9 cellular contexts compared by ENCODE assay signal in the genomic region with DNA sequence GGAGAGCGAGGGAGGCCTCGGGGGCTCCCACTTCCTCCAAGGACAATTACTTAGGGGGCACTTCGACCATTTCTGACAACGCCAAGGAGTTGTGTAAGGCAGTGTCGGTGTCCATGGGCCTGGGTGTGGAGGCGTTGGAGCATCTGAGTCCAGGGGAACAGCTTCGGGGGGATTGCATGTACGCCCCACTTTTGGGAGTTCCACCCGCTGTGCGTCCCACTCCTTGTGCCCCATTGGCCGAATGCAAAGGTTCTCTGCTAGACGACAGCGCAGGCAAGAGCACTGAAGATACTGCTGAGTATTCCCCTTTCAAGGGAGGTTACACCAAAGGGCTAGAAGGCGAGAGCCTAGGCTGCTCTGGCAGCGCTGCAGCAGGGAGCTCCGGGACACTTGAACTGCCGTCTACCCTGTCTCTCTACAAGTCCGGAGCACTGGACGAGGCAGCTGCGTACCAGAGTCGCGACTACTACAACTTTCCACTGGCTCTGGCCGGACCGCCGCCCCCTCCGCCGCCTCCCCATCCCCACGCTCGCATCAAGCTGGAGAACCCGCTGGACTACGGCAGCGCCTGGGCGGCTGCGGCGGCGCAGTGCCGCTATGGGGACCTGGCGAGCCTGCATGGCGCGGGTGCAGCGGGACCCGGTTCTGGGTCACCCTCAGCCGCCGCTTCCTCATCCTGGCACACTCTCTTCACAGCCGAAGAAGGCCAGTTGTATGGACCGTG. TPM values are rescaled to one million over a fixed set of nuclear protein-coding genes. Genes with fewer than 3 reads are reported as not detected.
DNase-seq lines count a peak whose midpoint lies in the region; ATAC-seq and TF ChIP-seq lines count a peak whose summit lies in the region.
"Had no signal": no experiment of that assay in that cellular context is flagged by ENCODE, and none has a peak within 500 bp of the region (broad histone marks: within the 10 kb centered on the region; RNA-seq: fewer than 3 reads in every experiment).

No MANE protein-coding gene starts in this region.

- CTCF ChIA-PET in Caco-2 (lab: Charles Lee), result interaction anchor here (0.6 kb wide), 1 partner anchor 1086 kb away, joined by 3 read pairs; no protein-coding TSS in a partner anchor

- H2AFZ ChIP-seq in GM23338, result no peak overlapping the region

- TF ChIP-seq CTCF in GM23338 (conservative IDR thresholded peaks at IDR 0.05; ENCODE audit: low read depth in 2 of 2), result no peak
- TF ChIP-seq CTCF in VCaP (conservative IDR thresholded peaks at IDR 0.05), result no peak
- TF ChIP-seq CTCF in Caco-2 (IDR thresholded peaks at IDR 0.05; ENCODE audit: insufficient read depth in 1 of 2, low read depth in 1 of 2, low read length in 1 of 2, severe bottlenecking in 1 of 2, unreplicated experiment in 1 of 2), result no peak

- peaks cover 24% of the 10 kb centered on the region for H3K4me1 ChIP-seq in GM23338 (ENCODE audit: insufficient read depth)
- H3K4me1 ChIP-seq in right cardiac atrium (ENCODE audit: control insufficient read depth, insufficient read depth, low read length), result no peaks in the 10 kb centered on the region
- H3K4me1 ChIP-seq in Caco-2, result no peaks in the 10 kb centered on the region

- H3K9me3 ChIP-seq in right cardiac atrium (ENCODE audit: control insufficient read depth, low read length) (no peaks in the 10 kb centered on the region), Caco-2 (no peaks in the 10 kb centered on the region)

- H3K36me3 ChIP-seq in GM23338 (ENCODE audit: insufficient read depth) (no peaks in the 10 kb centered on the region), Caco-2 (ENCODE audit: control insufficient read depth, insufficient read depth, low read length) (no peaks in the 10 kb centered on the region)

- H3K9me2 ChIP-seq in GM23338 (ENCODE audit: insufficient read depth), result no peaks in the 10 kb centered on the region

- DNase-seq in GM23338 (ENCODE audit: low spot score) (peak; percentile 26), right cardiac atrium (peak; percentile 44 to 72 (median 66)), sciatic nerve (ENCODE audit: low spot score) (peak; percentile 57), iPS-NIHi7 (ENCODE audit: extremely low spot score) (no peak), Caco-2 (no peak)
- DNase-seq: naive B cell had no signal

- BruUV-seq in Caco-2 (replicated peaks; lab: Mats Ljungman, UMichigan), result no TSS peak

- H3K9me3 Mint-ChIP-seq in GM23338 (no peaks in the 10 kb centered on the region), Caco-2 (ENCODE audit: unreplicated experiment) (no peaks in the 10 kb centered on the region)
- no peaks in the 10 kb centered on the region for H3K9me3 Mint-ChIP-seq in stimulated activated memory B cell treated with anti-CD40 and anti-IgM and Interleukin-4, amounts not matched to agents 10 μg/mL and 1 μg/mL and 100 μg/mL, for 72 hours

- ATAC-seq in GM23338 (peak; percentile 17), right cardiac atrium (peak; percentile 54 to 63), sciatic nerve (peak; percentile 55), HG03342 (IDR thresholded peaks at IDR 0.05; ENCODE audit: unreplicated experiment) (no peak)
- ATAC-seq in stimulated activated memory B cell treated with anti-CD40 and anti-IgM and Interleukin-4, amounts not matched to agents 10 μg/mL and 1 μg/mL and 100 μg/mL, for 72 hours, result no peak

- intact Hi-C loops in right cardiac atrium (cut with DNase I) (loop anchor here in 1 of 4 donors (5.0 kb wide), 1 partner anchor 236 kb away; no protein-coding TSS in a partner anchor), sciatic nerve (cut with DNase I) (no loop called here), Caco-2 (cut with micrococcal nuclease; ENCODE audit: unreplicated experiment) (no loop called here)

- peaks cover 13% of the 10 kb centered on the region for H3K27me3 ChIP-seq in GM23338 (ENCODE audit: insufficient read depth)
- no peaks in the 10 kb centered on the region for H3K27me3 ChIP-seq in right cardiac atrium (ENCODE audit: control insufficient read depth, insufficient read depth)
- H3K27me3 ChIP-seq in Caco-2 (replicated peaks; ENCODE audit: control insufficient read depth, insufficient read depth, low read length), result no peaks in the 10 kb centered on the region

- peak overlapping the region; percentile 83 for H3K4me3 Mint-ChIP-seq in GM23338
- no peak overlapping the region for H3K4me3 Mint-ChIP-seq in stimulated activated memory B cell treated with anti-CD40 and anti-IgM and Interleukin-4, amounts not matched to agents 10 μg/mL and 1 μg/mL and 100 μg/mL, for 72 hours
- no peak overlapping the region for H3K4me3 Mint-ChIP-seq in Caco-2 (ENCODE audit: unreplicated experiment)

- no peak overlapping the region for H3K27ac ChIP-seq in GM23338 (ENCODE audit: low read depth)
- H3K27ac ChIP-seq in VCaP, result peak overlapping the region; percentile 78
- H3K27ac ChIP-seq in right cardiac atrium (ENCODE audit: low read length), result peak overlapping the region; percentile 36

- no peaks in the 10 kb centered on the region for H3F3A ChIP-seq in GM23338 (replicated peaks; ENCODE audit: low read depth)

- peaks cover 32% of the 10 kb centered on the region for H3K4me1 Mint-ChIP-seq in GM23338
- H3K4me1 Mint-ChIP-seq in stimulated activated memory B cell treated with anti-CD40 and anti-IgM and Interleukin-4, amounts not matched to agents 10 μg/mL and 1 μg/mL and 100 μg/mL, for 72 hours, result no peaks in the 10 kb centered on the region
- H3K4me1 Mint-ChIP-seq in Caco-2 (ENCODE audit: low read depth, unreplicated experiment), result no peaks in the 10 kb centered on the region

- WGBS in right cardiac atrium, result 4% methylated on average over 46 of the region's 46 CpGs

- H3K79me2 ChIP-seq in GM23338 (replicated peaks; ENCODE audit: insufficient read depth), result peaks cover 46% of the 10 kb centered on the region

- peak overlapping the region; percentile 83 for H3K4me2 ChIP-seq in GM23338

- H3K27me3 Mint-ChIP-seq in GM23338 (ENCODE audit: insufficient read depth, low read depth, poor library complexity) (peaks cover 9% of the 10 kb centered on the region), Caco-2 (ENCODE audit: insufficient read depth, unreplicated experiment) (peaks cover 6% of the 10 kb centered on the region)
- peaks cover 24% of the 10 kb centered on the region for H3K27me3 Mint-ChIP-seq in stimulated activated memory B cell treated with anti-CD40 and anti-IgM and Interleukin-4, amounts not matched to agents 10 μg/mL and 1 μg/mL and 100 μg/mL, for 72 hours

- H4K20me1 ChIP-seq in GM23338 (replicated peaks; ENCODE audit: insufficient read depth), result no peaks in the 10 kb centered on the region

- H3K4me3 ChIP-seq in GM23338 (peak overlapping the region; percentile 73), right cardiac atrium (ENCODE audit: low read length) (peak overlapping the region; percentile 63), Caco-2 (ENCODE audit: low read depth, low read length) (no peak overlapping the region)

- POLR2A ChIA-PET in Caco-2 (lab: Charles Lee), result no interaction called here

- no peak overlapping the region for H3K27ac Mint-ChIP-seq in GM23338
- no peak overlapping the region for H3K27ac Mint-ChIP-seq in stimulated activated memory B cell treated with anti-CD40 and anti-IgM and Interleukin-4, amounts not matched to agents 10 μg/mL and 1 μg/mL and 100 μg/mL, for 72 hours
- no peak overlapping the region for H3K27ac Mint-ChIP-seq in Caco-2 (ENCODE audit: unreplicated experiment)
- H3K27ac Mint-ChIP-seq: naive B cell had no signal

- no peaks in the 10 kb centered on the region for H3K36me3 Mint-ChIP-seq in GM23338 (ENCODE audit: low read depth)
- H3K36me3 Mint-ChIP-seq in stimulated activated memory B cell treated with anti-CD40 and anti-IgM and Interleukin-4, amounts not matched to agents 10 μg/mL and 1 μg/mL and 100 μg/mL, for 72 hours, result no peaks in the 10 kb centered on the region
- no peaks in the 10 kb centered on the region for H3K36me3 Mint-ChIP-seq in Caco-2 (ENCODE audit: insufficient read depth, unreplicated experiment)
- H3K36me3 Mint-ChIP-seq: naive B cell had no signal

TF ChIP-seq in GM23338, 12 proteins besides CTCF, POLR2A, EP300 and RAD21:
- TF ChIP-seq CREB1 (CRISPR knock-in tag; IDR thresholded peaks at IDR 0.05; ENCODE audit: low read depth), result no peak
- TF ChIP-seq, protein P1, sequence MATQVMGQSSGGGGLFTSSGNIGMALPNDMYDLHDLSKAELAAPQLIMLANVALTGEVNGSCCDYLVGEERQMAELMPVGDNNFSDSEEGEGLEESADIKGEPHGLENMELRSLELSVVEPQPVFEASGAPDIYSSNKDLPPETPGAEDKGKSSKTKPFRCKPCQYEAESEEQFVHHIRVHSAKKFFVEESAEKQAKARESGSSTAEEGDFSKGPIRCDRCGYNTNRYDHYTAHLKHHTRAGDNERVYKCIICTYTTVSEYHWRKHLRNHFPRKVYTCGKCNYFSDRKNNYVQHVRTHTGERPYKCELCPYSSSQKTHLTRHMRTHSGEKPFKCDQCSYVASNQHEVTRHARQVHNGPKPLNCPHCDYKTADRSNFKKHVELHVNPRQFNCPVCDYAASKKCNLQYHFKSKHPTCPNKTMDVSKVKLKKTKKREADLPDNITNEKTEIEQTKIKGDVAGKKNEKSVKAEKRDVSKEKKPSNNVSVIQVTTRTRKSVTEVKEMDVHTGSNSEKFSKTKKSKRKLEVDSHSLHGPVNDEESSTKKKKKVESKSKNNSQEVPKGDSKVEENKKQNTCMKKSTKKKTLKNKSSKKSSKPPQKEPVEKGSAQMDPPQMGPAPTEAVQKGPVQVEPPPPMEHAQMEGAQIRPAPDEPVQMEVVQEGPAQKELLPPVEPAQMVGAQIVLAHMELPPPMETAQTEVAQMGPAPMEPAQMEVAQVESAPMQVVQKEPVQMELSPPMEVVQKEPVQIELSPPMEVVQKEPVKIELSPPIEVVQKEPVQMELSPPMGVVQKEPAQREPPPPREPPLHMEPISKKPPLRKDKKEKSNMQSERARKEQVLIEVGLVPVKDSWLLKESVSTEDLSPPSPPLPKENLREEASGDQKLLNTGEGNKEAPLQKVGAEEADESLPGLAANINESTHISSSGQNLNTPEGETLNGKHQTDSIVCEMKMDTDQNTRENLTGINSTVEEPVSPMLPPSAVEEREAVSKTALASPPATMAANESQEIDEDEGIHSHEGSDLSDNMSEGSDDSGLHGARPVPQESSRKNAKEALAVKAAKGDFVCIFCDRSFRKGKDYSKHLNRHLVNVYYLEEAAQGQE (IDR thresholded peaks at IDR 0.05; ENCODE audit: unreplicated experiment), result no peak
- TF ChIP-seq STAT1 (IDR thresholded peaks at IDR 0.05; ENCODE audit: unreplicated experiment), result no peak
- no peak for TF ChIP-seq NANOG (IDR thresholded peaks at IDR 0.05; ENCODE audit: borderline replicate concordance)

RNA-seq across cellular contexts. Expression of a gene that starts 2.1 kb away (rescaled TPM):
- 13.3 and 13.4 TPM in 2 replicates for total RNA-seq in GM23338 (2014; rRNA removed; shearing (Covaris generic))
- polyA plus RNA-seq in GM23338 (2016; fragmentation: Nextera tagmentation; extraction: Ambion mirVana), result 11.2 and 11.8 TPM in 2 replicates
- total RNA-seq in right cardiac atrium, result 10 to 100 TPM; 13.1 to 20.5 (median 16.1) TPM
- 3.4 TPM for polyA plus RNA-seq in right cardiac atrium
- total RNA-seq in sciatic nerve, result 13.1 TPM
- total RNA-seq in Caco-2 (2022), result 0.86 and 1.6 TPM in 2 replicates

Comparison
In these comparisons a context has a peak if more than half of its experiments do, and no peak if none do; other contexts are left out.
1. ATAC-seq: peak in GM23338 (single experiment), right cardiac atrium (2 of 2) and sciatic nerve (single experiment); none in HG03342 (single experiment) and stimulated activated memory B cell treated with anti-CD40 and anti-IgM and Interleukin-4, amounts not matched to agents 10 μg/mL and 1 μg/mL and 100 μg/mL, for 72 hours (single experiment).
2. DNase-seq: peak in GM23338 (single experiment), right cardiac atrium (3 of 3) and sciatic nerve (single experiment); none in iPS-NIHi7 (single experiment) and Caco-2 (0 of 2).